ENCODE assay signal across 10 cellular contexts in the genomic region with DNA sequence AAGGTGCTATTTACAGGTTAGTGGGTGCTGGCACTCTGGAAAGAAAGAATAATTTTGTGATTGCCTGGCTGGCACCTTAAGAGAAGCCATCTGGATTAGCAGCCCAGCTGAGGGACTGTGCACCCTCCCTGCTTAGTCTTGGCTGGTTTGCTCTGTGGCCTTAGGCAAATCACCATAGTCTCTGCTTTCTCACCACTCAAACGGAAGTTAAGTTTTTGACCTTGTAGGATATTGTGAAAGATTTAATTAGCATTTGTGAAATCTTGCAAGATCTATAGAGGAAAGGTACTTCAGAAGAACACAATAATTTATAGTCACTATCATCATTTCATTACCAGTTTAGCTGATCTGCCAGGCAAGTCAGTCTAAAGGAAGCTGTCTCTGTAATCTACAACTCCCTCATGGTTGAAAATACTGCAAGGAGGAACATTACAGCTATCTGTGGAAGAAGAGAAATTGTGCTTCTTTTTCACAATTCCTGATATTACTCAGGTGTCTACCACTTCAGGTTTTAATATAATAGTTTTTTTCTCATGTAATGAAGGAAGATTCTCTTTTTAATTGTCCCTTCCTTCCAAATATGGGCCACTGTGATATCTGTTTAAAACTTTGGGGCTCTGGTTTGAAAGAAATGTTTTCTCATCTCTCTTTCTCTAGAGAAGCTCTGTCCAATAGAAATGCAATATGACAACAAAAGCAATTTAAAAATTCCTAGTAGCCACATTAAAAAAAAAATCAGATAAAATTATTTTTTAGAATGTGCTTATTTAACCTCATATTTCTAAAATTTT.
DNase-seq lines count a peak whose midpoint lies in the region; ATAC-seq lines count a peak whose summit lies in the region.
"Had no signal": no experiment of that assay in that cellular context is flagged by ENCODE, and none has a peak within 500 bp of the region (broad histone marks: within the 10 kb centered on the region; RNA-seq: fewer than 3 reads in every experiment).

No MANE protein-coding gene starts in this region.

- peaks cover 0 to under 1% of the 10 kb centered on the region in 2 donors for H3K27me3 Mint-ChIP-seq in effector memory CD8-positive, alpha-beta T cell

- no peak overlapping the region for H3K27ac Mint-ChIP-seq in effector memory CD8-positive, alpha-beta T cell

- no peaks in the 10 kb centered on the region for H3K9me3 Mint-ChIP-seq in effector memory CD8-positive, alpha-beta T cell

- peak; percentile 37 for ATAC-seq in GM18508 (IDR thresholded peaks at IDR 0.05; ENCODE audit: insufficient read depth, unreplicated experiment)
- ATAC-seq in GM21447 (IDR thresholded peaks at IDR 0.05; ENCODE audit: unreplicated experiment) = peak; percentile 81
- peak; percentile 66 for ATAC-seq in HG03378 (IDR thresholded peaks at IDR 0.05; ENCODE audit: unreplicated experiment)
- ATAC-seq in effector memory CD8-positive, alpha-beta T cell (replicated peaks) = peak; percentile 63

- H3K4me3 Mint-ChIP-seq in effector memory CD8-positive, alpha-beta T cell = no peak overlapping the region

- DNase-seq in effector memory CD8-positive, alpha-beta T cell = no peak
- no peak for DNase-seq in occipital lobe (lab: John Stamatoyannopoulos, UW)
- no peak for DNase-seq in stimulated activated CD4-positive, alpha-beta T cell treated with anti-CD3 and anti-CD28 coated beads, Interleukin-1b, Interleukin-23, amount 100 ng/mL, for 48 hours
- no peak for DNase-seq in activated CD4-positive, alpha-beta T cell treated with anti-CD3 and anti-CD28 coated beads, Interleukin-2, amount 50 U/mL, for 1 hour
- no peak for DNase-seq in NCI-H446 treated with DMSO at 0.1 percent for 48 hours (lab: John Stamatoyannopoulos, UW)
- DNase-seq: islet precursor cell, NCI-H1436 treated with DMSO at 0.1 percent for 48 hours had no signal

- no peaks in the 10 kb centered on the region for H3K36me3 Mint-ChIP-seq in effector memory CD8-positive, alpha-beta T cell (ENCODE audit: insufficient read depth)

- peaks cover 5 to 14% of the 10 kb centered on the region in 2 donors for H3K4me1 Mint-ChIP-seq in effector memory CD8-positive, alpha-beta T cell (ENCODE audit: low read depth in 2 of 2)
